Comparison of ENCODE assay signal across 25 cellular contexts in genomic region chr3:134260984-134261383, GRCh38. TPM values are rescaled to one million over a fixed set of nuclear protein-coding genes. Genes with fewer than 3 reads are reported as not detected.
A peak's percentile ranks its signal among the peaks of the same experiment; 100 is the strongest.
DNase-seq lines count a peak whose midpoint lies in the region; ATAC-seq, FAIRE-seq and TF ChIP-seq lines count a peak whose summit lies in the region.
"Had no signal": no experiment of that assay in that cellular context is flagged by ENCODE, and none has a peak within 500 bp of the region (broad histone marks: within the 10 kb centered on the region; RNA-seq: fewer than 3 reads in every experiment).

No MANE protein-coding gene starts in this region.

- intact Hi-C loops in psoas muscle (cut with DNase I): no loop called here
- intact Hi-C loops in stomach (cut with DNase I; ENCODE audit: low total_unique reads): no loop called here

- H3K4me1 ChIP-seq in psoas muscle: no peaks in the 10 kb centered on the region
- H3K4me1 ChIP-seq in stomach: no peaks in the 10 kb centered on the region

- TF ChIP-seq POLR2A in stomach (IDR thresholded peaks at IDR 0.05): no peak

- FAIRE-seq in urothelium cell line (lab: Jason Lieb, UNC): no peak
- FAIRE-seq: H54 had no signal

- H3K9me3 ChIP-seq in psoas muscle (no peaks in the 10 kb centered on the region), stomach (no peaks in the 10 kb centered on the region)
- H3K9me3 ChIP-seq: esophagus squamous epithelium, mucosa of descending colon had no signal

- H3K4me3 ChIP-seq in psoas muscle (no peak overlapping the region), stomach (no peak overlapping the region)
- H3K4me3 ChIP-seq: esophagus squamous epithelium, mucosa of descending colon had no signal

- WGBS in psoas muscle, 3 donors: 4 to 13% (median 12%) methylated on average over 1 of the region's 1 CpG
- 43 to 59% (median 57%) methylated on average over 1 of the region's 1 CpG for WGBS in stomach, 5 donors

- no peak for TF ChIP-seq EP300 in stomach (IDR thresholded peaks at IDR 0.05)

- no peaks in the 10 kb centered on the region for H3K36me3 ChIP-seq in psoas muscle (ENCODE audit: insufficient read depth in 1 of 2, low read depth in 1 of 2)
- H3K36me3 ChIP-seq in stomach: no peaks in the 10 kb centered on the region
- H3K36me3 ChIP-seq: esophagus squamous epithelium had no signal

- peak; percentile 49 for DNase-seq in NCI-H2107 treated with DMSO at 0.1 percent for 48 hours (lab: John Stamatoyannopoulos, UW; ENCODE audit: unreplicated experiment)
- DNase-seq in NCI-H2107 (lab: John Stamatoyannopoulos, UW): no peak
- peak; percentile 5 for DNase-seq in NCI-H69 (lab: John Stamatoyannopoulos, UW)
- peak; percentile 76 for DNase-seq in iPS DF 19.7 (ENCODE audit: low read depth, low spot score)
- DNase-seq in psoas muscle: no peak
- no peak for DNase-seq in stomach
- DNase-seq in EL: no peak
- no peak for DNase-seq in urothelium cell line (ENCODE audit: low spot score)
- DNase-seq: activated CD4-positive, alpha-beta T cell treated with anti-CD3 and anti-CD28 coated beads for 48 hours; activated naive CD4-positive, alpha-beta T cell treated with anti-CD3 and anti-CD28 coated beads, Interleukin-2, amount 50 U/mL, for 16 hours; AML-193; anterior cingulate cortex; caudate nucleus; COR-L47; DND-41; esophagus squamous epithelium; left ventricle myocardium superior; mucosa of descending colon; NCI-H2029 treated with DMSO at 0.1 percent for 48 hours; NCI-H510A treated with DMSO at 0.1 percent for 48 hours; OCI-M1; SHP77 treated with DMSO at 0.1 percent for 48 hours; T-helper 1 cell had no signal

- H3K27ac ChIP-seq in psoas muscle (no peak overlapping the region), stomach (no peak overlapping the region)
- H3K27ac ChIP-seq: 22Rv1, esophagus squamous epithelium had no signal

- peak; percentile 53 to 79 (median 69) for ATAC-seq in psoas muscle
- ATAC-seq: left ventricle myocardium superior, mucosa of descending colon had no signal

- no peak for TF ChIP-seq CTCF in psoas muscle (IDR thresholded peaks at IDR 0.05)
- no peak for TF ChIP-seq CTCF in stomach (IDR thresholded peaks at IDR 0.05)

- H3K27me3 ChIP-seq in psoas muscle (ENCODE audit: insufficient read depth in 3 of 3, low read length in 2 of 3): no peaks in the 10 kb centered on the region
- H3K27me3 ChIP-seq in stomach: peaks cover 0 to 3% (median 0%) of the 10 kb centered on the region in 3 donors
- H3K27me3 ChIP-seq: esophagus squamous epithelium had no signal

RNA-seq across cellular contexts. Expression of gene RYK, which starts 10.3 kb away (rescaled TPM):
- 10 to 100 TPM; 25.0 to 35.4 (median 28.3) TPM for total RNA-seq in psoas muscle
- 10 to 100 TPM; 19.7 to 32.8 (median 24.4) TPM for polyA plus RNA-seq in psoas muscle
- total RNA-seq in stomach: 100 to 1,000 TPM in 1 of 5 donors, 10 to 100 TPM in 4; 41.1 to 128 (median 45.5) TPM
- 10 to 100 TPM; 15.8 to 27.0 (median 26.7) TPM for polyA plus RNA-seq in stomach

Comparison
In these comparisons a context has a peak if more than half of its experiments do, and no peak if none do; other contexts are left out.
1. DNase-seq: peak in NCI-H2107 treated with DMSO at 0.1 percent for 48 hours (single experiment), NCI-H69 (single experiment) and iPS DF 19.7 (single experiment); none in NCI-H2107 (single experiment), psoas muscle (0 of 2), stomach (single experiment), EL (single experiment) and urothelium cell line (single experiment).